ENCODE assay signal across 8 cellular contexts in the genomic region with DNA sequence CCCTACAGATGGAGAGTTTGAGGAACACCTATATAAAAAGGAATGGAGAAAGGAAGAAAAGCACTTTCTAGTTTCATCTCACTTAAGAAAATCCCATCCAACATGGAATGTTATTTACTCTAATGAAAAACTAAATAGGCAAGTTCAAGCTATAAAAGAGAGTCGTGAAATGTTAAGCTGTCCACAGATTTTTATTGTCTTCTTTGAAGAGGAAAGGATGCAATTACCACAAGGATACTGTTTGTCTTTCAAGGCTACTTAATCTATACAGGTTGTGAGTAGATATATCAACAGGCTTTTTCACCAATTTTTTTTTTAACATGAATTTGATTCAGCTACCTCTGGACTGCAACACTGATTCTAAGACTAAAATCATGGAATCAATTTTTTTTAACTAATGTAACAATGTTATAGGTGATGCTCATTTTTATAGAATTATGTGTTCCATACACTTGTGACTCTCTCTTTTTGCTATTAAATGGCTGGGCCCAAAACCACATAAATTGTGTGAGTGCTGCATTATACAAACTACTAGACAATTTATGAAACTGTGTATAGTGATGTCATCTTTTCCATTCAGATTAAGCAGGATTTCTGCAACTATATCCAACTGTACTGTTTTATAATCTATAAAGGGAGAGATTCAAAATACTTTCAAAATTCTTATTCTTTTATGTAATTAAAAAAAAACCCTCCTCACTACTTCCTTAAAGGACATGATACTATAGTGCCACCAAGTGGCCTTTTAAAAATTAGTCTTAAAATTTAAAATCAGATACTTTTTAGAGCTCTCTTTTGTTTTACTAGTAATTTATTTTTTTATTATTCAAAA. TPM values are rescaled to one million over a fixed set of nuclear protein-coding genes. Genes with fewer than 3 reads are reported as not detected.
A peak's percentile ranks its signal among the peaks of the same experiment; 100 is the strongest.
DNase-seq lines count a peak whose midpoint lies in the region; ATAC-seq lines count a peak whose summit lies in the region.

No MANE protein-coding gene starts in this region.

- intact Hi-C loops in Right ventricle myocardium superior (cut with DNase I) (loop anchor here (5.0 kb wide), 1 partner anchor 284 kb away; a partner anchor contains a TSS), cardiac septum (cut with DNase I) (loop anchor here (5.0 kb wide), 1 partner anchor 284 kb away; a partner anchor contains a TSS)

- no peak overlapping the region for H3K4me3 ChIP-seq in mesendoderm (ENCODE audit: low read length)

- H3K4me1 ChIP-seq in mesendoderm (ENCODE audit: control insufficient read depth, low read depth, low read length), result no peaks in the 10 kb centered on the region

- no peak overlapping the region for H3K56ac ChIP-seq in mesendoderm (ENCODE audit: low read length)

- H3K18ac ChIP-seq in mesendoderm (ENCODE audit: low read length), result no peak overlapping the region

- H2BK15ac ChIP-seq in mesendoderm (replicated peaks; ENCODE audit: low read depth), result no peak overlapping the region

- H3K36me3 ChIP-seq in mesendoderm (ENCODE audit: control insufficient read depth, insufficient read depth, low read length), result no peaks in the 10 kb centered on the region

- WGBS in mesendoderm (ENCODE audit: extremely low coverage, insufficient coverage, low lambda C conversion rate), result no CpG with 5 or more reads among the region's 1 CpG

- no peaks in the 10 kb centered on the region for H3K27me3 ChIP-seq in mesendoderm (ENCODE audit: insufficient read depth, low read length, poor library complexity)

- no peak overlapping the region for H3K4me2 ChIP-seq in mesendoderm (ENCODE audit: low read length)

- H2BK120ac ChIP-seq in mesendoderm (ENCODE audit: low read depth, low read length), result no peak overlapping the region

- H3K79me2 ChIP-seq in mesendoderm (ENCODE audit: control insufficient read depth, insufficient read depth, low read length), result no peaks in the 10 kb centered on the region

- no peak overlapping the region for H2BK5ac ChIP-seq in mesendoderm (ENCODE audit: low read length)

- H3K23ac ChIP-seq in mesendoderm (ENCODE audit: low read length), result no peak overlapping the region

- H3K27ac ChIP-seq in mesendoderm (ENCODE audit: low read depth, low read length), result no peak overlapping the region

- H3K9ac ChIP-seq in mesendoderm (ENCODE audit: low read length), result no peak overlapping the region

- H4K8ac ChIP-seq in mesendoderm (ENCODE audit: low read depth, low read length), result no peak overlapping the region

- no peak overlapping the region for H3K4ac ChIP-seq in mesendoderm (ENCODE audit: low read depth, low read length)

- H2AK5ac ChIP-seq in mesendoderm (ENCODE audit: low read length), result no peak overlapping the region

- no peaks in the 10 kb centered on the region for H3K79me1 ChIP-seq in mesendoderm (ENCODE audit: low read length)

- H4K5ac ChIP-seq in mesendoderm (ENCODE audit: low read length), result no peak overlapping the region

- ATAC-seq in Right ventricle myocardium superior (ENCODE audit: poor library complexity) (peak; percentile 49), GM18870 (IDR thresholded peaks at IDR 0.05; ENCODE audit: unreplicated experiment) (no peak)

- no peak for DNase-seq in Right ventricle myocardium superior
- DNase-seq in cardiac septum (ENCODE audit: low spot score), result no peak
- DNase-seq in NCI-H774 (lab: John Stamatoyannopoulos, UW), result peak; percentile 50
- DNase-seq in central memory CD4-positive, alpha-beta T cell, result peak; percentile 28
- peak; percentile 27 for DNase-seq in mesendoderm
- no peak for DNase-seq in GM19240 (ENCODE audit: insufficient read length, low spot score)
- no peak for DNase-seq in cortex of kidney (lab: John Stamatoyannopoulos, UW)

RNA-seq across cellular contexts. Expression of a gene that starts 26.7 kb away (rescaled TPM):
- total RNA-seq in Right ventricle myocardium superior, result 1.1 TPM
- total RNA-seq in cardiac septum, result 8.9 TPM
- polyA plus RNA-seq in mesendoderm (2013, experiment 1 of 2), result 7.5 TPM
- polyA plus RNA-seq in mesendoderm (2013, experiment 2 of 2), result 7.8 TPM

Comparison
In these comparisons a context has a peak if more than half of its experiments do, and no peak if none do; other contexts are left out.
1. DNase-seq: peak in NCI-H774 (single experiment), central memory CD4-positive, alpha-beta T cell (single experiment) and mesendoderm (single experiment); none in Right ventricle myocardium superior (single experiment), cardiac septum (single experiment), GM19240 (single experiment) and cortex of kidney (single experiment).